ENCODE assay signal across 17 cellular contexts in the genomic region with DNA sequence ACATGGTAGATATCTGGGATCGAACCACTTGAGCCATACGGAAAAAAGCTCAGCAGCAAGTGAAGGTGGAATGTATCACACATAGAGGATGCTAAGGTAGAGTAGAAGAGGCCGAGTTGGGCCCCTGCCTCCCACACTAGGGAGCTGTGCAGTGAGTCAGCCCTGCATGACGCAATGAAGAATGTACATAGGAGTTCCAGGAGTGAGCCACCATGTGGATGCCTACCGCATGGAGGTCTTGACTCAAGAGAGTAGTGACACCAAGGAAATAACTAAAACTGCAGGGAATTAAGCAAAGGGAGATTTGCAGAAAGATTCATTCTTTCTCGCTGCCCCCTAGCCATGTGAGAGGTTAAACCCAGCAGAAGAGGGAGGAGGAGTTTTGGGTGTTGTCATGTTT.
A peak's percentile ranks its signal among the peaks of the same experiment; 100 is the strongest.
DNase-seq lines count a peak whose midpoint lies in the region; FAIRE-seq and TF ChIP-seq lines count a peak whose summit lies in the region.
"Had no signal": no experiment of that assay in that cellular context is flagged by ENCODE, and none has a peak within 500 bp of the region (broad histone marks: within the 10 kb centered on the region; RNA-seq: fewer than 3 reads in every experiment).

No MANE protein-coding gene starts in this region.

- H3K4me3 ChIP-seq in adipocyte (ENCODE audit: low read length), result no peak overlapping the region
- H3K4me3 ChIP-seq: BLaER1, gastroesophageal sphincter, SJCRH30 had no signal

- intact Hi-C loops in Calu3 (cut with micrococcal nuclease; ENCODE audit: unreplicated experiment), result no loop called here

- CTCF ChIA-PET in Calu3 (lab: Charles Lee), result no interaction called here

- no peak for TF ChIP-seq POLR2A in H54 (IDR thresholded peaks at IDR 0.05; ENCODE audit: low read depth, low read length)

- TF ChIP-seq CTCF in Calu3 (IDR thresholded peaks at IDR 0.05; ENCODE audit: unreplicated experiment), result no peak

- BruUV-seq in Calu3 (replicated peaks; lab: Mats Ljungman, UMichigan), result no TSS peak

- no peaks in the 10 kb centered on the region for H3K4me1 Mint-ChIP-seq in Calu3 (ENCODE audit: low read depth, unreplicated experiment)

- peaks cover 8% of the 10 kb centered on the region for H3K4me1 ChIP-seq in adipocyte (ENCODE audit: control insufficient read depth, insufficient read depth, low read length)
- H3K4me1 ChIP-seq: SJCRH30 had no signal

- H3K9me3 Mint-ChIP-seq in Calu3 (ENCODE audit: low read depth, unreplicated experiment), result peaks cover 6% of the 10 kb centered on the region
- H3K9me3 Mint-ChIP-seq: H9 had no signal

- no peaks in the 10 kb centered on the region for H3K36me3 ChIP-seq in adipocyte (ENCODE audit: control insufficient read depth, insufficient read depth, low read length, severe bottlenecking)
- H3K36me3 ChIP-seq: BLaER1, gastroesophageal sphincter, SJCRH30 had no signal

- no peak overlapping the region for H3K4me3 Mint-ChIP-seq in Calu3 (ENCODE audit: low read depth, unreplicated experiment)
- H3K4me3 Mint-ChIP-seq: activated CD8-positive, alpha-beta T cell treated with anti-CD3 and anti-CD28 coated beads, Interleukin-2, amount 10 ng/mL, durations not matched to agents 7 days and 5 days; H9 had no signal

- peak; percentile 75 for FAIRE-seq in H54 (lab: Jason Lieb, UNC)
- FAIRE-seq: islet of Langerhans had no signal

- no peak overlapping the region for H3K27ac Mint-ChIP-seq in Calu3 (ENCODE audit: unreplicated experiment)
- H3K27ac Mint-ChIP-seq: activated CD8-positive, alpha-beta T cell treated with anti-CD3 and anti-CD28 coated beads, Interleukin-2, amount 10 ng/mL, durations not matched to agents 7 days and 5 days; H9 had no signal

- no peaks in the 10 kb centered on the region for H3K9me3 ChIP-seq in adipocyte (ENCODE audit: control insufficient read depth, low read length)
- H3K9me3 ChIP-seq: BLaER1, gastroesophageal sphincter, SJCRH30 had no signal

- DNase-seq in H54 (ENCODE audit: insufficient read length, low spot score) (peak; percentile 15), MV-4-11 (lab: John Stamatoyannopoulos, UW) (peak; percentile 87), adipocyte (ENCODE audit: low read depth) (peak; percentile 7), kidney tubule cell (ENCODE audit: low spot score) (peak; percentile 64), NCI-H1694 (lab: John Stamatoyannopoulos, UW) (no peak), NCI-H1436 treated with DMSO at 0.1 percent for 48 hours (lab: John Stamatoyannopoulos, UW) (no peak), NCI-H2171 (lab: John Stamatoyannopoulos, UW) (no peak), Calu3 (no peak)
- DNase-seq: activated CD8-positive, alpha-beta T cell treated with anti-CD3 and anti-CD28 coated beads, Interleukin-2, amount 10 ng/mL, durations not matched to agents 7 days and 5 days; H9; midbrain; NCI-H1092; stimulated activated CD4-positive, alpha-beta T cell treated with anti-CD3 and anti-CD28 coated beads, Interleukin-4, amount 100 ng/mL, for 24 hours had no signal

- H3K36me3 Mint-ChIP-seq in Calu3 (ENCODE audit: insufficient read depth, unreplicated experiment), result no peaks in the 10 kb centered on the region

- H3K27me3 ChIP-seq in adipocyte (replicated peaks; ENCODE audit: control insufficient read depth, insufficient read depth, low read length), result no peaks in the 10 kb centered on the region
- H3K27me3 ChIP-seq: BLaER1, gastroesophageal sphincter, SJCRH30 had no signal

- no peak overlapping the region for H3K9ac ChIP-seq in adipocyte (ENCODE audit: low read length)
- H3K9ac ChIP-seq: BLaER1 had no signal

- no peaks in the 10 kb centered on the region for H3K27me3 Mint-ChIP-seq in Calu3 (ENCODE audit: unreplicated experiment)

Comparison
In these comparisons a context has a peak if more than half of its experiments do, and no peak if none do; other contexts are left out.
1. DNase-seq: peak in H54 (single experiment), MV-4-11 (single experiment), adipocyte (single experiment) and kidney tubule cell (single experiment); none in NCI-H1694 (single experiment), NCI-H1436 treated with DMSO at 0.1 percent for 48 hours (single experiment), NCI-H2171 (single experiment) and Calu3 (single experiment).